Comparison of ENCODE assay signal across 1 cellular context in genomic region chr3:196553551-196553950, GRCh38.
TF ChIP-seq lines count a peak whose summit lies in the region.

No MANE protein-coding gene starts in this region.

TF ChIP-seq in K562, 482 proteins besides CTCF, POLR2A, EP300 and RAD21:
- TF ChIP-seq RREB1 (CRISPR knock-in tag; IDR thresholded peaks at IDR 0.05) (no peak), ETS2 (tag; IDR thresholded peaks at IDR 0.05; ENCODE audit: borderline replicate concordance, poor library complexity, severe bottlenecking) (no peak), ZNF280B (CRISPR knock-in tag; IDR thresholded peaks at IDR 0.05) (no peak), HDAC3 (IDR thresholded peaks at IDR 0.05; ENCODE audit: borderline replicate concordance, partially characterized antibody) (no peak), PATZ1 (CRISPR knock-in tag; IDR thresholded peaks at IDR 0.05; ENCODE audit: borderline replicate concordance) (no peak), CGGBP1 (CRISPR knock-in tag; IDR thresholded peaks at IDR 0.05) (no peak), CBX8 (IDR thresholded peaks at IDR 0.05; ENCODE audit: borderline replicate concordance, extremely low read depth, low read depth, low read length, poor library complexity, severe bottlenecking) (no peak), ARID2 (IDR thresholded peaks at IDR 0.05) (no peak), GTF2F1 (IDR thresholded peaks at IDR 0.05; ENCODE audit: low read depth, low read length) (no peak), SIRT6 (IDR thresholded peaks at IDR 0.05; ENCODE audit: low read depth, low read length) (no peak), ETS1 (conservative IDR thresholded peaks at IDR 0.05; ENCODE audit: control insufficient read depth, low read depth, low read length) (no peak), MTF1 (CRISPR knock-in tag; IDR thresholded peaks at IDR 0.05; ENCODE audit: borderline replicate concordance) (no peak), ELK3 (CRISPR knock-in tag; IDR thresholded peaks at IDR 0.05) (no peak), MLLT1 (IDR thresholded peaks at IDR 0.05) (no peak), POLR2G (IDR thresholded peaks at IDR 0.05; ENCODE audit: low read depth, low read length) (no peak), HEY1 (CRISPR knock-in tag; IDR thresholded peaks at IDR 0.05; ENCODE audit: borderline replicate concordance) (no peak), NR2F6 (CRISPR knock-in tag; IDR thresholded peaks at IDR 0.05) (no peak)
